Comparison of ENCODE assay signal across 10 cellular contexts in the genomic region with DNA sequence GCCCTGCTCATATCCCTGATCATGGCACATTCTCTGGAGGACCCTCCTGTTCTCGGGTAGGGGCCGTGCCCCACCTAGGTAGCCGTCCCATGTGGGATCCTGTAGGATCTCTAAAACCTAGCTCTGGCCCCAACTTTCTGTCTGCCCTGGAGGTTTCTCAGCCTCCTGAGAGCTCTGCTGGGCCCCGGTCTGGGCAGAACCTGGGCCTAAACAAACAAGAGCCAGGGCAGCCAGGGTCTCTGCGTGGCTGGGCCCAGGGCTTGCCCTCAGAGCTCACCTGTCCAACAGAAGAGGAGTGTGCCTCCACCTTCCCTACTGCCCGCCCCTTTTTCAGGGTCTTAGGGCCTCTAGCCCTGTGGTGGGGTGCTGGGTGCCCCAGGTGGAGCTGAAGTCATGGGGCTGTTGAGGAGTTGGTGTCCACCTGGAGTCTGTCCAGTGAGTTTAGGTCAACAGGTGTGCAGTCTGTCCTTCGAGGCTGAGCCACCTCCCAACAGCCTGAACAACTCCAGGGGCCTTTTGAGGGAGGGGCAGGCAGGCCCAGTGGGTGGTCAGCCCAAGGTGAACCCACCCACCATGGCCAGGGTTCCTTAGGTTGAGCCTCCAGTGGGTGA. TPM values are rescaled to one million over a fixed set of nuclear protein-coding genes. Genes with fewer than 3 reads are reported as not detected.
DNase-seq lines count a peak whose midpoint lies in the region; ATAC-seq, FAIRE-seq and TF ChIP-seq lines count a peak whose summit lies in the region.
"Not testable (repeated sequence)": the region's sequence is repeated elsewhere in the genome, so short reads cannot be mapped to it uniquely, and the experiment has no call there.
"Had no signal": no experiment of that assay in that cellular context is flagged by ENCODE, and none has a peak within 500 bp of the region (broad histone marks: within the 10 kb centered on the region; RNA-seq: fewer than 3 reads in every experiment).

No MANE protein-coding gene starts in this region.

- not testable (repeated sequence) for H3K27ac ChIP-seq in GM12878 (ENCODE audit: control insufficient read depth, insufficient read depth); lower lobe of right lung; neuronal stem cell (replicated peaks; ENCODE audit: low read length); aorta (ENCODE audit: low read depth in 1 of 2, low read length in 2 of 2)

- ATAC-seq in T-helper 17 cell; GM12878; Right ventricle myocardium inferior; lower lobe of right lung; aorta (ENCODE audit: low FRiP score): not testable (repeated sequence)

- not testable (repeated sequence) for H3K23ac ChIP-seq in neuronal stem cell (ENCODE audit: low read depth, low read length, poor library complexity)

- CTCF ChIA-PET in GM12878 (lab: Yijun Ruan, JAX), result interaction anchor here (0.6 kb wide), 1 partner anchor 61 kb away, joined by 3 read pairs; no protein-coding TSS in a partner anchor

- not testable (repeated sequence) for H2BK12ac ChIP-seq in neuronal stem cell (ENCODE audit: low read length)

- H4K91ac ChIP-seq in neuronal stem cell (ENCODE audit: low read depth, low read length, poor library complexity), result not testable (repeated sequence)

- TF ChIP-seq EP300 in GM12878 (IDR thresholded peaks at IDR 0.05; ENCODE audit: borderline replicate concordance in 1 of 2, control insufficient read depth in 1 of 2, low read depth in 2 of 2, low read length in 2 of 2), result not testable (repeated sequence)

- H3K27me3 ChIP-seq in GM12878 (replicated peaks in 1 of 2; ENCODE audit: control insufficient read depth in 2 of 2, insufficient read depth in 2 of 2, low read length in 1 of 2); lower lobe of right lung (ENCODE audit: low read depth); neuronal stem cell (ENCODE audit: control insufficient read depth in 3 of 3, insufficient read depth in 3 of 3, low read depth in 1 of 3, low read length in 3 of 3); aorta (ENCODE audit: control insufficient read depth in 1 of 2, insufficient read depth in 2 of 2, low read length in 1 of 2): not testable (repeated sequence)

- not testable (repeated sequence) for H3K9me3 ChIP-seq in T-helper 17 cell (ENCODE audit: control insufficient read depth, low read length, poor library complexity, severe bottlenecking); GM12878 (replicated peaks; ENCODE audit: control insufficient read depth, insufficient read depth, low read length); lower lobe of right lung; neuronal stem cell (replicated peaks in 1 of 2; ENCODE audit: control insufficient read depth in 2 of 2, insufficient read depth in 1 of 2, low read depth in 1 of 2, low read length in 2 of 2); aorta (ENCODE audit: control insufficient read depth, low read length)

- H3K9ac ChIP-seq in GM12878 (ENCODE audit: control insufficient read depth, insufficient read depth, low read length); neuronal stem cell (ENCODE audit: low read depth, low read length, poor library complexity): not testable (repeated sequence)

- H3K79me1 ChIP-seq in neuronal stem cell (ENCODE audit: low read depth, low read length), result not testable (repeated sequence)

- peaks cover 0 to 15% of the 10 kb centered on the region in 2 experiments; a peak in 3 of 4 replicates for H3K36me3 ChIP-seq in GM12878 (ENCODE audit: control insufficient read depth in 2 of 2, insufficient read depth in 2 of 2, low read length in 1 of 2)
- not testable (repeated sequence) for H3K36me3 ChIP-seq in lower lobe of right lung; neuronal stem cell (replicated peaks in 1 of 2; ENCODE audit: control insufficient read depth in 2 of 2, insufficient read depth in 2 of 2, low read length in 2 of 2); aorta (ENCODE audit: control insufficient read depth in 1 of 2, insufficient read depth in 2 of 2, low read length in 1 of 2)

- intact Hi-C loops in GM12878 (cut with micrococcal nuclease; ENCODE audit: unreplicated experiment); Right ventricle myocardium inferior (cut with DNase I); lower lobe of right lung (cut with DNase I): not testable (repeated sequence)
- intact Hi-C loops in aorta (cut with DNase I), result loop anchor here in 1 of 2 donors (10.0 kb wide), 1 partner anchor 66 kb away; the partner anchor contains the start of gene SLC5A10

- H3K18ac ChIP-seq in neuronal stem cell (ENCODE audit: low read length), result peak overlapping the region; percentile 71

- H3K36me3 Mint-ChIP-seq in T-helper 17 cell (ENCODE audit: low read depth), result not testable (repeated sequence)

- in situ Hi-C loops in GM12878 (cut with MboI), result not testable (repeated sequence)

- TF ChIP-seq POLR2A in GM12892 (IDR thresholded peaks at IDR 0.05; ENCODE audit: low read depth, low read length); GM12878 (IDR thresholded peaks at IDR 0.05; ENCODE audit: low read depth, low read length): not testable (repeated sequence)

- RAD21 ChIA-PET in GM12878 (lab: Charles Lee; ENCODE audit: unreplicated experiment), result not testable (repeated sequence)

- H3K4me1 Mint-ChIP-seq in T-helper 17 cell, result peaks cover 21% of the 10 kb centered on the region

- peak overlapping the region; percentile 88 for H2AK5ac ChIP-seq in neuronal stem cell (ENCODE audit: low read depth, low read length)

- not testable (repeated sequence) for H4K20me1 ChIP-seq in GM12878 (ENCODE audit: control insufficient read depth, insufficient read depth)

- not testable (repeated sequence) for TF ChIP-seq RAD21 in GM12878 (IDR thresholded peaks at IDR 0.05; ENCODE audit: insufficient read depth, low read depth, low read length)

- TF ChIP-seq CTCF in GM12878 (IDR thresholded peaks at IDR 0.05 in 2 of 3, conservative IDR thresholded peaks at IDR 0.05 in 1 of 3; ENCODE audit: control insufficient read depth in 2 of 3, extremely low read depth in 1 of 3, insufficient read depth in 1 of 3, low read depth in 3 of 3, low read length in 3 of 3); lower lobe of right lung (IDR thresholded peaks at IDR 0.05): not testable (repeated sequence)

- H2BK120ac ChIP-seq in neuronal stem cell (ENCODE audit: low read depth, low read length), result not testable (repeated sequence)

- WGBS in GM12878 (ENCODE audit: insufficient coverage, insufficient replicate concordance, low lambda C conversion rate, missing lambda C conversion rate), result 83% methylated on average over 7 of the region's 7 CpGs
- WGBS in neuronal stem cell (ENCODE audit: extremely low coverage in 2 of 2, insufficient read length in 2 of 2, insufficient replicate concordance in 1 of 2), 2 donors, result no CpG with 5 or more reads among the region's 7 CpGs
- 86 to 90% methylated on average over 7 of the region's 7 CpGs for WGBS in aorta, 2 donors

- peak overlapping the region; percentile 91 for H2BK15ac ChIP-seq in neuronal stem cell (ENCODE audit: low read length)

- H3K27me3 Mint-ChIP-seq in T-helper 17 cell, result not testable (repeated sequence)

- H2AFZ ChIP-seq in GM12878 (ENCODE audit: control insufficient read depth, low read depth, low read length); neuronal stem cell (ENCODE audit: low read length): not testable (repeated sequence)

- peak overlapping the region; percentile 9 for H3K27ac Mint-ChIP-seq in T-helper 17 cell

- H3K4me3 ChIP-seq in GM12878; lower lobe of right lung; neuronal stem cell (ENCODE audit: low read length in 2 of 2); aorta (ENCODE audit: low read length in 2 of 2): not testable (repeated sequence)

- TSS peak; percentile 24 for BruUV-seq in GM12878 (replicated peaks; lab: Mats Ljungman, UMichigan)

- POLR2A ChIA-PET in GM12878 (lab: Charles Lee), result not testable (repeated sequence)

- not testable (repeated sequence) for H2BK5ac ChIP-seq in neuronal stem cell (ENCODE audit: low read length)

- not testable (repeated sequence) for DNase-seq in GM12892 (ENCODE audit: insufficient read length); T-helper 17 cell; GM12878 (ENCODE audit: low read depth, low spot score); neuronal stem cell (ENCODE audit: low spot score)
- DNase-seq in Right ventricle myocardium inferior (ENCODE audit: missing footprints) (peak; percentile 34), lower lobe of right lung (peak; percentile 25), aorta (peak; percentile 33 to 43)

- H3K4ac ChIP-seq in neuronal stem cell (ENCODE audit: low read length), result not testable (repeated sequence)

- not testable (repeated sequence) for H3K79me2 ChIP-seq in GM12878 (ENCODE audit: control insufficient read depth, insufficient read depth, low read length)

- H3K4me3 Mint-ChIP-seq in T-helper 17 cell, result not testable (repeated sequence)

- H4K8ac ChIP-seq in neuronal stem cell (ENCODE audit: low read depth, low read length), result not testable (repeated sequence)

- H3K14ac ChIP-seq in neuronal stem cell (ENCODE audit: low read length), result not testable (repeated sequence)

- not testable (repeated sequence) for H3K4me2 ChIP-seq in GM12878 (ENCODE audit: control insufficient read depth, insufficient read depth); neuronal stem cell (ENCODE audit: insufficient read depth, low read length, poor library complexity, severe bottlenecking)

- H3K4me1 ChIP-seq in GM12878 (ENCODE audit: control insufficient read depth, insufficient read depth, low read length); lower lobe of right lung; neuronal stem cell (ENCODE audit: control insufficient read depth in 2 of 2, insufficient read depth in 1 of 2, low read depth in 1 of 2, low read length in 2 of 2); aorta (ENCODE audit: control insufficient read depth in 1 of 2, insufficient read depth in 2 of 2, low read length in 2 of 2): not testable (repeated sequence)

- peak; percentile 62 for FAIRE-seq in GM12892 (lab: Jason Lieb, UNC)
- not testable (repeated sequence) for FAIRE-seq in GM12878 (lab: Jason Lieb, UNC)

- SMC1A ChIA-PET in GM12878 (lab: Charles Lee; ENCODE audit: uncharacterized antibody, unreplicated experiment), result not testable (repeated sequence)

RNA-seq across cellular contexts. Expression of gene FAM83G, which starts 16.6 kb away (rescaled TPM):
- polyA plus RNA-seq in GM12892 (2012; ENCODE audit: missing spikeins), result 3.2 TPM
- 1 to 10 TPM; 7.8 to 7.9 TPM for total RNA-seq in T-helper 17 cell
- total RNA-seq in GM12878 (2013; cell fraction: nucleolus; rRNA removed), result 23.3 and 27.2 TPM in 2 replicates
- total RNA-seq in GM12878 (2014; rRNA removed), result 14.1 and 14.8 TPM in 2 replicates
- 5.8 and 6.9 TPM in 2 replicates for total RNA-seq in GM12878 (2014; rRNA removed; fragmentation: Illumina TruSeq; extraction: Trizol)
- total RNA-seq in GM12878 (2021), result 15.1 and 16.7 TPM in 2 replicates
- 1.5 TPM for polyA plus RNA-seq in GM12878 (2011; ENCODE audit: low read depth)
- 3.8 and 7.5 TPM in 2 replicates for polyA plus RNA-seq in GM12878 (2011; rRNA removed)
- polyA plus RNA-seq in GM12878 (2011; cell fraction: cytosol; rRNA removed), result 8.7 and 11.9 TPM in 2 replicates
- polyA plus RNA-seq in GM12878 (2011; cell fraction: nucleus; rRNA removed), result 32.3 and 34.6 TPM in 2 replicates
- polyA plus RNA-seq in GM12878 (2012), result 5.1 and 5.5 TPM in 2 replicates
- 3.3 and 5.9 TPM in 2 replicates for polyA plus RNA-seq in GM12878 (2014; fragmentation: Illumina TruSeq; extraction: Trizol)
- polyA plus RNA-seq in GM12878 (2014; fragmentation: Nextera tagmentation; extraction: Ambion mirVana), result under 1 TPM; 0.03 to 0.07 TPM
- 11.7 and 13.1 TPM in 2 replicates for polyA plus RNA-seq in GM12878 (2014; rRNA removed)
- polyA plus RNA-seq in GM12878 (2016; fragmentation: Nextera tagmentation; extraction: Ambion mirVana), result 1 to 10 TPM; 5.0 to 6.0 TPM
- polyA minus RNA-seq in GM12878 (2011; rRNA and poly(A)+ RNA removed), result 7.5 and 14.2 TPM in 2 replicates
- polyA minus RNA-seq in GM12878 (2011; cell fraction: cytosol; rRNA and poly(A)+ RNA removed), result 5.8 and 6.5 TPM in 2 replicates
- polyA minus RNA-seq in GM12878 (2011; cell fraction: nucleus; rRNA and poly(A)+ RNA removed), result 8.9 and 13.5 TPM in 2 replicates
- 2.7 TPM for total RNA-seq in Right ventricle myocardium inferior
- 5.8 TPM for total RNA-seq in lower lobe of right lung
- 9.5 TPM for polyA plus RNA-seq in neuronal stem cell (2013, experiment 1 of 2)
- polyA plus RNA-seq in neuronal stem cell (2013, experiment 2 of 2), result 9.7 TPM
- 10 to 100 TPM in 1 of 2 donors, 1 to 10 TPM in 1; 7.1 to 12.9 TPM for total RNA-seq in aorta
- 1 to 10 TPM; 2.5 to 3.4 TPM for polyA plus RNA-seq in aorta

RNA-seq across cellular contexts. Expression of gene GRAP, which starts 25.6 kb away (rescaled TPM):
- polyA plus RNA-seq in GM12892 (2012; ENCODE audit: missing spikeins), result 18.1 TPM
- total RNA-seq in T-helper 17 cell (10 to 100 TPM; 23.8 to 26.7 TPM), GM12878 (2014; rRNA removed) (72.6 and 78.3 TPM in 2 replicates), GM12878 (2014; rRNA removed; fragmentation: Illumina TruSeq; extraction: Trizol) (36.3 and 37.5 TPM in 2 replicates), GM12878 (2021) (50.4 and 51.2 TPM in 2 replicates), Right ventricle myocardium inferior (2.0 TPM), lower lobe of right lung (8.5 TPM), aorta (1 to 10 TPM; 4.0 to 6.3 TPM)
- 20.9 and 22.9 TPM in 2 replicates for total RNA-seq in GM12878 (2013; cell fraction: nucleolus; rRNA removed)
- 9.0 TPM for polyA plus RNA-seq in GM12878 (2011; ENCODE audit: low read depth)
- polyA plus RNA-seq in GM12878 (2011; rRNA removed) (11.0 and 18.5 TPM in 2 replicates), GM12878 (2014; fragmentation: Illumina TruSeq; extraction: Trizol) (31.2 and 40.1 TPM in 2 replicates), GM12878 (2014; fragmentation: Nextera tagmentation; extraction: Ambion mirVana) (1 to 10 TPM in 1 of 2 experiments, under 1 TPM in 1; 0.58 to 1.7 TPM), GM12878 (2014; rRNA removed) (65.2 and 72.3 TPM in 2 replicates), GM12878 (2016; fragmentation: Nextera tagmentation; extraction: Ambion mirVana) (10 to 100 TPM; 30.6 to 35.6 TPM), aorta (1 to 10 TPM in 1 of 2 donors, under 1 TPM in 1; 0.87 to 2.4 TPM)
- 27.0 and 33.8 TPM in 2 replicates for polyA plus RNA-seq in GM12878 (2011; cell fraction: cytosol; rRNA removed)
- polyA plus RNA-seq in GM12878 (2011; cell fraction: nucleus; rRNA removed), result 34.3 and 41.5 TPM in 2 replicates
- polyA plus RNA-seq in GM12878 (2012), result 29.0 and 29.6 TPM in 2 replicates
- 9.7 and 24.5 TPM in 2 replicates for polyA minus RNA-seq in GM12878 (2011; rRNA and poly(A)+ RNA removed)
- polyA minus RNA-seq in GM12878 (2011; cell fraction: cytosol; rRNA and poly(A)+ RNA removed), result 9.0 and 9.9 TPM in 2 replicates
- 12.0 and 14.2 TPM in 2 replicates for polyA minus RNA-seq in GM12878 (2011; cell fraction: nucleus; rRNA and poly(A)+ RNA removed)
- 0.08 TPM for polyA plus RNA-seq in neuronal stem cell (2013, experiment 1 of 2)
- polyA plus RNA-seq in neuronal stem cell (2013, experiment 2 of 2), result 0.11 TPM
- total RNA-seq: A172, Calu3, Daoy had no signal
